8 cellular contexts compared by ENCODE assay signal in genomic region chr3:128845695-128846491, GRCh38. TPM values are rescaled to one million over a fixed set of nuclear protein-coding genes. Genes with fewer than 3 reads are reported as not detected.
DNase-seq lines count a peak whose midpoint lies in the region; ATAC-seq and TF ChIP-seq lines count a peak whose summit lies in the region.

No MANE protein-coding gene starts in this region.

- H3K9me3 Mint-ChIP-seq in chondrocyte (ENCODE audit: low read depth), result no peaks in the 10 kb centered on the region

- peak; percentile 87 for ATAC-seq in HG02885 (IDR thresholded peaks at IDR 0.05; ENCODE audit: poor library complexity, unreplicated experiment)

- H3K36me3 Mint-ChIP-seq in chondrocyte (ENCODE audit: low read depth), result no peaks in the 10 kb centered on the region

- peak overlapping the region; percentile 80 for H3K27ac Mint-ChIP-seq in chondrocyte (ENCODE audit: unreplicated experiment)

- H3K27me3 Mint-ChIP-seq in chondrocyte (ENCODE audit: low read depth), result no peaks in the 10 kb centered on the region

- TF ChIP-seq CTCF in GM12873 (IDR thresholded peaks at IDR 0.05; ENCODE audit: insufficient read depth, low read depth, low read length, missing control alignments), result peak; percentile 54
- peak; percentile 79 for TF ChIP-seq CTCF in chondrocyte (IDR thresholded peaks at IDR 0.05)

- H3K4me1 Mint-ChIP-seq in chondrocyte (ENCODE audit: low read depth), result peaks cover 13% of the 10 kb centered on the region

- peak; percentile 18 for DNase-seq in NCI-H2171 (lab: John Stamatoyannopoulos, UW)
- DNase-seq in activated CD4-positive, alpha-beta T cell treated with anti-CD3 and anti-CD28 coated beads for 24 hours (ENCODE audit: low read depth in 2 of 2), result peak; percentile 74 to 86
- no peak for DNase-seq in chondrocyte (ENCODE audit: low spot score)
- DNase-seq in kidney glomerular epithelial cell (lab: John Stamatoyannopoulos, UW), result peak; percentile 13
- DNase-seq in stimulated activated CD4-positive, alpha-beta T cell treated with anti-CD3 and anti-CD28 coated beads, Interleukin-15, amount 100 ng/mL, for 48 hours (ENCODE audit: low read depth in 2 of 2), result peak; percentile 73 to 88
- DNase-seq in NCI-H446 treated with DMSO at 0.1 percent for 48 hours (lab: John Stamatoyannopoulos, UW), result no peak

- peak overlapping the region; percentile 72 for H3K4me3 Mint-ChIP-seq in chondrocyte (ENCODE audit: unreplicated experiment)

RNA-seq across cellular contexts. Expression of gene ACAD9, which starts 33.5 kb away (rescaled TPM):
- 33.3 to 45.7 TPM (median 33.9 TPM) in 3 replicates for total RNA-seq in chondrocyte

Comparison
In these comparisons a context has a peak if more than half of its experiments do, and no peak if none do; other contexts are left out.
1. DNase-seq: peak in NCI-H2171 (single experiment), activated CD4-positive, alpha-beta T cell treated with anti-CD3 and anti-CD28 coated beads for 24 hours (2 of 2), kidney glomerular epithelial cell (single experiment) and stimulated activated CD4-positive, alpha-beta T cell treated with anti-CD3 and anti-CD28 coated beads, Interleukin-15, amount 100 ng/mL, for 48 hours (2 of 2); none in chondrocyte (single experiment) and NCI-H446 treated with DMSO at 0.1 percent for 48 hours (single experiment).